In the genomic region with DNA sequence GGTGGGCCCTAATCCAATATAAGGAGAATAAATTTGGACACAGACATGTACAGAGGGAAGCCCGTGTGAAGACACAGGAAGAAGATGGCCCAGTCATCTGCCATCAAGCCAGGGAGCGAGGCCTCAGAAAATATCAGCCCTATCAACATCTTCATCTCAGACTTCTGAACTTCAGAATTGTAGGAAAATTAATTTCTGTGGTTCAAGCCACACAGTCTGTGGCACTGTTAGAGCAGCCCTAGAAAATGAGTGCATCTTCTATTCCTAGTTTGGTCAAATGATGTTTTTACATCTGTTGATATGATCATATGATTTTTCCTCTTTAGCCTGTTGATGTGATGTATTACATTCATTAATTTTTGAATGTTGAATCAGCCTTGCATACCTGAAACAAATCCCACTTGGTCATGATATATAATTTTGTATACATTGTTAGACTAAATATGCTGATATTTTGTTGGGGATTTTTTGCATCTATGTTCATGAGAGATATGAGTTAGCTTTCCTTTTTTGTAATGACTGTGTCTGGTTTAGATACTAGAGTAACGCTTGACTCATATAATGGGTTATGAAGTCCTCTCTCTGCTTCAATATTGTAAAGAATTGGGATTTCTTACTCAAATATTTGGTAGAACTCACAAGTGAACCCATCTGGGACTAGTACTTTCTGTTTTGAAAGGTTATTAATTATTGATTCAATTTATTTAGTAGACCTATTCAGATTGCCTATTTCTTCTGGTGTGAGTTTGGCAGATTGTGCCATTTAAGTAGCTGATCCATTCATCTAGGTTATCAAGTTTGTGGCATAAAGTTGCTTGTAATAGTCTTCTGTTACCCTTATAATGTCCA, we compare ENCODE assay signal across 16 cellular contexts.
A peak's percentile ranks its signal among the peaks of the same experiment; 100 is the strongest.
DNase-seq lines count a peak whose midpoint lies in the region; ATAC-seq and TF ChIP-seq lines count a peak whose summit lies in the region.
"Had no signal": no experiment of that assay in that cellular context is flagged by ENCODE, and none has a peak within 500 bp of the region (broad histone marks: within the 10 kb centered on the region; RNA-seq: fewer than 3 reads in every experiment).

No MANE protein-coding gene starts in this region.

- H4K20me1 ChIP-seq in OCI-LY7 (ENCODE audit: insufficient read depth, low read length): no peaks in the 10 kb centered on the region

- H3K9me2 ChIP-seq in OCI-LY7 (ENCODE audit: insufficient read depth, low read length): no peaks in the 10 kb centered on the region

- H3K27ac ChIP-seq in OCI-LY7 (ENCODE audit: low read depth, low read length, poor library complexity, severe bottlenecking): no peak overlapping the region
- H3K27ac ChIP-seq: pancreas, SK-N-MC had no signal

- H3K4me3 ChIP-seq in OCI-LY7 (ENCODE audit: low read depth, low read length, poor library complexity, severe bottlenecking): no peak overlapping the region
- H3K4me3 ChIP-seq: pancreas, SK-N-MC had no signal

- intact Hi-C loops in OCI-LY7 (cut with micrococcal nuclease; ENCODE audit: unreplicated experiment) (no loop called here), sciatic nerve (cut with DNase I) (no loop called here)

- H2AFZ ChIP-seq in OCI-LY7 (ENCODE audit: low read length): no peak overlapping the region; the same call in 1 of the 2 replicates

- TF ChIP-seq CTCF in OCI-LY7 (conservative IDR thresholded peaks at IDR 0.05; ENCODE audit: low read length): no peak

- no peaks in the 10 kb centered on the region for H3K79me2 ChIP-seq in OCI-LY7 (ENCODE audit: insufficient read depth, low read depth, low read length)

- CTCF ChIA-PET in OCI-LY7 (lab: Charles Lee; ENCODE audit: unreplicated experiment): no interaction called here

- POLR2A ChIA-PET in OCI-LY7 (lab: Charles Lee): interaction anchor here (0.6 to 1.4 kb wide), 4 partner anchors 17 to 49 kb away, joined by 3 to 6 read pairs (median 4); no protein-coding TSS in a partner anchor

- DNase-seq in OCI-LY7 (ENCODE audit: low spot score): no peak
- no peak for DNase-seq in stimulated activated CD4-positive, alpha-beta T cell treated with anti-CD3 and anti-CD28 coated beads, Interleukin-2, amount 100 ng/mL, for 24 hours
- no peak for DNase-seq in sciatic nerve (ENCODE audit: low spot score)
- no peak for DNase-seq in left lobe of liver (ENCODE audit: low spot score)
- DNase-seq: caudate nucleus; CD4-positive, CD25-positive, alpha-beta regulatory T cell; IMR-90; mesendoderm; NCI-H146; pancreas; stimulated activated naive CD4-positive, alpha-beta T cell had no signal

- BruUV-seq in OCI-LY7 (replicated peaks; lab: Mats Ljungman, UMichigan): no TSS peak

- H3K4me1 ChIP-seq in OCI-LY7 (ENCODE audit: insufficient read depth, low read length, poor library complexity, severe bottlenecking): peaks cover 6% of the 10 kb centered on the region
- H3K4me1 ChIP-seq: pancreas had no signal

- peaks cover 9% of the 10 kb centered on the region; the same call in 1 of the 2 replicates for H3K9me3 ChIP-seq in OCI-LY7 (ENCODE audit: low read length)
- H3K9me3 ChIP-seq: pancreas had no signal

- no peaks in the 10 kb centered on the region for H3K36me3 ChIP-seq in OCI-LY7 (ENCODE audit: insufficient read depth, low read length)
- H3K36me3 ChIP-seq: pancreas had no signal

- H3K4me2 ChIP-seq in OCI-LY7 (ENCODE audit: low read length): 0 out of 2 replicates have a peak overlapping the region, but pooled peaks have one; percentile 4

- peak; percentile 83 for ATAC-seq in GM18873 (IDR thresholded peaks at IDR 0.05; ENCODE audit: low FRiP score, unreplicated experiment)
- ATAC-seq in GM21528 (IDR thresholded peaks at IDR 0.05; ENCODE audit: low FRiP score, unreplicated experiment): peak; percentile 64
- ATAC-seq in HG03060 (IDR thresholded peaks at IDR 0.05; ENCODE audit: low read depth, unreplicated experiment): peak; percentile 71
- no peak for ATAC-seq in sciatic nerve
- no peak for ATAC-seq in left lobe of liver
- ATAC-seq: pancreas, WTC11 had no signal

Comparison
In these comparisons a context has a peak if more than half of its experiments do, and no peak if none do; other contexts are left out.
1. ATAC-seq: peak in GM18873 (single experiment), GM21528 (single experiment) and HG03060 (single experiment); none in sciatic nerve (single experiment) and left lobe of liver (single experiment).